In the genomic region with DNA sequence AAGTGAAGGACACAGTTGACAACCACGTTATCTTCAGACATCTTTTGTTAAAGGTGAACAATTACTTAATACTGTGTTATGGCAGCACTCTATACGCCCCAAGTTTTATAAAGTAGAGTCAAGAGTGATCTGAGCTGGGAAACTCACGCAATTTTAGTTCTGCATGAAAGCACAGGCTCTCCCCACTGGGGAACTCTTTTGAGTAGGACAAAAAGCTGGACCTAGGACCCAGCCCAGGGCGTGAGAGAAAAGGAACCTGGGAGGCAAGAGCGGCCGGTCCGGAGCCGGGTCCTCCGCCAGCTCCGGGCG, we compare ENCODE assay signal across 7 cellular contexts.
DNase-seq lines count a peak whose midpoint lies in the region; ATAC-seq and TF ChIP-seq lines count a peak whose summit lies in the region.

No MANE protein-coding gene starts in this region.

- peak overlapping the region; percentile 71; the same call in 1 of the 2 replicates for H3K4ac ChIP-seq in IMR-90 (ENCODE audit: low read depth, low read length)

- CTCF ChIA-PET in IMR-90 (lab: Yijun Ruan, JAX) = interaction anchor here (0.6 to 1.5 kb wide), 4 partner anchors 10 to 176 kb away, joined by 4 to 7 read pairs (median 6); no protein-coding TSS in a partner anchor

- peak overlapping the region; percentile 63 for H2BK5ac ChIP-seq in IMR-90 (ENCODE audit: low read depth, low read length, poor library complexity, severe bottlenecking)

- H4K8ac ChIP-seq in IMR-90 (ENCODE audit: low read depth in 2 of 2, low read length in 2 of 2) = peak overlapping the region in 1 of 2 experiments; percentile 62; a peak in 3 of 4 replicates

- TF ChIP-seq RAD21 in IMR-90 (IDR thresholded peaks at IDR 0.05; ENCODE audit: low read length) = no peak

- H2BK120ac ChIP-seq in IMR-90 (ENCODE audit: low read depth, low read length) = peak overlapping the region; percentile 45

- H3K9me1 ChIP-seq in IMR-90 (ENCODE audit: insufficient read depth, low read length) = peaks cover 4% of the 10 kb centered on the region; the same call in 1 of the 2 replicates

- peak overlapping the region; percentile 79; the same call in 1 of the 2 replicates for H3K23ac ChIP-seq in IMR-90 (ENCODE audit: low read depth, low read length)

- WGBS in IMR-90 (ENCODE audit: extremely low coverage in 2 of 2, insufficient read length in 1 of 2), 2 experiments = 0% methylated on average over 8 of the region's 11 CpGs; no CpG with 5 or more reads in 1 of the 2 experiments
- 0% methylated on average over 8 of the region's 11 CpGs for WGBS in right lobe of liver (ENCODE audit: insufficient coverage, low coverage, low lambda C conversion rate, missing lambda C conversion rate)

- H3K27ac ChIP-seq in IMR-90 (ENCODE audit: insufficient read depth, low read length) (peak overlapping the region; percentile 56), ascending aorta (peak overlapping the region; percentile 68 to 82), right lobe of liver (peak overlapping the region; percentile 47 to 95 (median 64)), subcutaneous abdominal adipose tissue (ENCODE audit: low read depth, low read length) (peak overlapping the region; percentile 66)

- intact Hi-C loops in IMR-90 (cut with micrococcal nuclease) (loop anchor here (2.0 to 10.0 kb wide), 6 partner anchors 66 to 347 kb away; a partner anchor contains a TSS), ascending aorta (cut with DNase I) (loop anchor here (1.0 to 10.0 kb wide), 7 partner anchors 45 to 526 kb away; a partner anchor contains a TSS), right lobe of liver (cut with DNase I) (no loop called here)

- in situ Hi-C loops in IMR-90 (cut with MboI; ENCODE audit: low sequenced_read_pairs) = loop anchor here (10.0 kb wide), 1 partner anchor 369 kb away; no protein-coding TSS in a partner anchor

- H3K27me3 ChIP-seq in IMR-90 (ENCODE audit: control insufficient read depth, insufficient read depth, low read length) (no peaks in the 10 kb centered on the region), ascending aorta (no peaks in the 10 kb centered on the region), right lobe of liver (no peaks in the 10 kb centered on the region), subcutaneous abdominal adipose tissue (ENCODE audit: control insufficient read depth in 5 of 5, insufficient read depth in 4 of 5, low read length in 5 of 5) (peaks cover 0 to 8% (median 0%) of the 10 kb centered on the region in 5 donors)

- H3K9ac ChIP-seq in IMR-90 (ENCODE audit: low read depth, low read length) = peak overlapping the region; percentile 88
- H3K9ac ChIP-seq in subcutaneous abdominal adipose tissue (ENCODE audit: low read length in 5 of 5) = peak overlapping the region in 4 of 5 donors; percentile 4 to 49 (median 25)

- no peak for TF ChIP-seq CTCF in IMR-90 (conservative IDR thresholded peaks at IDR 0.05; ENCODE audit: low read depth, low read length)
- no peak for TF ChIP-seq CTCF in ascending aorta (IDR thresholded peaks at IDR 0.05)
- TF ChIP-seq CTCF in right lobe of liver (IDR thresholded peaks at IDR 0.05) = no peak

- no peak overlapping the region for H2AK5ac ChIP-seq in IMR-90 (ENCODE audit: low read depth, low read length)

- peak overlapping the region; percentile 76 for H3K56ac ChIP-seq in IMR-90 (ENCODE audit: extremely low read depth, insufficient read depth, low read length)

- peak overlapping the region; percentile 77 for H3K14ac ChIP-seq in IMR-90 (replicated peaks; ENCODE audit: low read depth, low read length)

- dilution Hi-C loops in IMR-90 (cut with HindIII; ENCODE audit: low sequenced_read_pairs, unreplicated experiment) = no loop called here

- H4K5ac ChIP-seq in IMR-90 (ENCODE audit: low read depth, low read length) = peak overlapping the region; percentile 13; the same call in 1 of the 2 replicates

- TF ChIP-seq POLR2A in IMR-90 (IDR thresholded peaks at IDR 0.05; ENCODE audit: low read depth, low read length) = no peak; the same call in 1 of the 2 replicates
- no peak for TF ChIP-seq POLR2A in right lobe of liver (IDR thresholded peaks at IDR 0.05)

- DNase-seq in IMR-90 = no peak
- DNase-seq in ascending aorta (ENCODE audit: low spot score in 2 of 2) = no peak
- DNase-seq in right lobe of liver = no peak
- DNase-seq in SW 1271 (lab: John Stamatoyannopoulos, UW) = no peak

- H4K91ac ChIP-seq in IMR-90 (ENCODE audit: insufficient read depth, low read depth, low read length) = no peak overlapping the region

- peak overlapping the region; percentile 93 for H2AFZ ChIP-seq in IMR-90 (replicated peaks; ENCODE audit: low read length, poor library complexity)

- H3K36me3 ChIP-seq in IMR-90 (ENCODE audit: control insufficient read depth, insufficient read depth, low read length) (no peaks in the 10 kb centered on the region; the same call in 1 of the 2 replicates), ascending aorta (no peaks in the 10 kb centered on the region), right lobe of liver (no peaks in the 10 kb centered on the region), subcutaneous abdominal adipose tissue (ENCODE audit: control insufficient read depth in 5 of 5, insufficient read depth in 5 of 5, low read length in 5 of 5) (no peaks in the 10 kb centered on the region)

- peaks cover 4 to 26% of the 10 kb centered on the region in 2 experiments; a peak in 3 of 4 replicates for H3K79me1 ChIP-seq in IMR-90 (ENCODE audit: low read depth in 1 of 2, low read length in 2 of 2)

- H3K9me3 ChIP-seq in IMR-90 (ENCODE audit: control insufficient read depth, insufficient read depth, low read length) = no peaks in the 10 kb centered on the region
- no peaks in the 10 kb centered on the region for H3K9me3 ChIP-seq in ascending aorta
- H3K9me3 ChIP-seq in right lobe of liver = no peaks in the 10 kb centered on the region
- no peaks in the 10 kb centered on the region for H3K9me3 ChIP-seq in subcutaneous abdominal adipose tissue (ENCODE audit: control insufficient read depth in 5 of 5, low read length in 5 of 5)

- no peak overlapping the region for H2AK9ac ChIP-seq in IMR-90 (replicated peaks; ENCODE audit: low read depth, low read length, poor library complexity)

- no peak overlapping the region for H2BK20ac ChIP-seq in IMR-90 (ENCODE audit: low read depth, low read length)

- ATAC-seq in IMR-90 (ENCODE audit: low read depth) (no peak), right lobe of liver (no peak), GM18517 (IDR thresholded peaks at IDR 0.05; ENCODE audit: unreplicated experiment) (no peak), HG03378 (IDR thresholded peaks at IDR 0.05; ENCODE audit: unreplicated experiment) (no peak)

- H4K20me1 ChIP-seq in IMR-90 (ENCODE audit: insufficient read depth, low read length) = peaks cover 3% of the 10 kb centered on the region; the same call in 1 of the 2 replicates

- peak overlapping the region; percentile 59 for H3K4me2 ChIP-seq in IMR-90 (ENCODE audit: low read depth, low read length)

- H3K4me1 ChIP-seq in IMR-90 (ENCODE audit: control insufficient read depth, insufficient read depth, low read length) = peaks cover 2% of the 10 kb centered on the region; the same call in 1 of the 2 replicates
- peaks cover 0 to 8% of the 10 kb centered on the region in 2 donors for H3K4me1 ChIP-seq in ascending aorta
- H3K4me1 ChIP-seq in right lobe of liver = peaks cover 0 to 9% (median 0%) of the 10 kb centered on the region in 4 donors
- peaks cover 0 to 34% (median 18%) of the 10 kb centered on the region in 5 donors for H3K4me1 ChIP-seq in subcutaneous abdominal adipose tissue (ENCODE audit: control insufficient read depth in 5 of 5, insufficient read depth in 5 of 5, low read length in 5 of 5)

- no TSS peak for BruUV-seq in IMR-90 (replicated peaks; lab: Mats Ljungman, UMichigan)

- peak overlapping the region; percentile 66 for H3K18ac ChIP-seq in IMR-90 (ENCODE audit: low read depth, low read length)

- POLR2A ChIA-PET in IMR-90 (lab: Charles Lee; ENCODE audit: unreplicated experiment) = interaction anchor here (0.6 kb wide), 1 partner anchor 123 kb away, joined by 4 read pairs; no protein-coding TSS in a partner anchor

- H3K4me3 ChIP-seq in IMR-90 (ENCODE audit: insufficient read depth, low read depth, low read length) (peak overlapping the region; percentile 93), ascending aorta (peak overlapping the region; percentile 83 to 87), right lobe of liver (peak overlapping the region; percentile 58 to 71 (median 67)), subcutaneous abdominal adipose tissue (ENCODE audit: low read depth in 1 of 5, low read length in 5 of 5) (peak overlapping the region; percentile 73 to 94 (median 73))

- 0 out of 3 replicates have a peak overlapping the region, but pooled peaks have one; percentile 11 for H2BK15ac ChIP-seq in IMR-90 (ENCODE audit: low read depth, low read length)

TF ChIP-seq in IMR-90, 13 proteins besides CTCF, POLR2A, EP300 and RAD21 (continues in another document):
- TF ChIP-seq BHLHE40 (IDR thresholded peaks at IDR 0.05; ENCODE audit: low read depth, low read length) (no peak), RFX5 (IDR thresholded peaks at IDR 0.05; ENCODE audit: low read depth, low read length) (no peak), MXI1 (IDR thresholded peaks at IDR 0.05; ENCODE audit: borderline replicate concordance, low read depth, low read length) (no peak), FOS (IDR thresholded peaks at IDR 0.05; ENCODE audit: low read depth, low read length) (no peak), NFE2L2 (IDR thresholded peaks at IDR 0.05; ENCODE audit: low read depth, low read length) (no peak), CEBPB (IDR thresholded peaks at IDR 0.05; ENCODE audit: low read depth, low read length) (no peak), SMC3 (IDR thresholded peaks at IDR 0.05; ENCODE audit: low read depth, low read length) (no peak), MAZ (IDR thresholded peaks at IDR 0.05; ENCODE audit: borderline replicate concordance, low read depth, low read length) (no peak), CHD1 (IDR thresholded peaks at IDR 0.05; ENCODE audit: low read depth, low read length) (no peak), MAFK (IDR thresholded peaks at IDR 0.05; ENCODE audit: low read depth, low read length) (no peak)
- TF ChIP-seq, protein P1, sequence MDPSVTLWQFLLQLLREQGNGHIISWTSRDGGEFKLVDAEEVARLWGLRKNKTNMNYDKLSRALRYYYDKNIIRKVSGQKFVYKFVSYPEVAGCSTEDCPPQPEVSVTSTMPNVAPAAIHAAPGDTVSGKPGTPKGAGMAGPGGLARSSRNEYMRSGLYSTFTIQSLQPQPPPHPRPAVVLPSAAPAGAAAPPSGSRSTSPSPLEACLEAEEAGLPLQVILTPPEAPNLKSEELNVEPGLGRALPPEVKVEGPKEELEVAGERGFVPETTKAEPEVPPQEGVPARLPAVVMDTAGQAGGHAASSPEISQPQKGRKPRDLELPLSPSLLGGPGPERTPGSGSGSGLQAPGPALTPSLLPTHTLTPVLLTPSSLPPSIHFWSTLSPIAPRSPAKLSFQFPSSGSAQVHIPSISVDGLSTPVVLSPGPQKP (IDR thresholded peaks at IDR 0.05; ENCODE audit: borderline replicate concordance, low read depth, low read length) = no peak

Comparison
In these comparisons a context has a peak if more than half of its experiments do, and no peak if none do; other contexts are left out.
1. intact Hi-C loops: an anchor here in IMR-90 (2.0 to 10.0 kb wide) and ascending aorta (1.0 to 10.0 kb wide); none called in right lobe of liver.